Comparison of ENCODE assay signal across 1 cellular context in the genomic region with DNA sequence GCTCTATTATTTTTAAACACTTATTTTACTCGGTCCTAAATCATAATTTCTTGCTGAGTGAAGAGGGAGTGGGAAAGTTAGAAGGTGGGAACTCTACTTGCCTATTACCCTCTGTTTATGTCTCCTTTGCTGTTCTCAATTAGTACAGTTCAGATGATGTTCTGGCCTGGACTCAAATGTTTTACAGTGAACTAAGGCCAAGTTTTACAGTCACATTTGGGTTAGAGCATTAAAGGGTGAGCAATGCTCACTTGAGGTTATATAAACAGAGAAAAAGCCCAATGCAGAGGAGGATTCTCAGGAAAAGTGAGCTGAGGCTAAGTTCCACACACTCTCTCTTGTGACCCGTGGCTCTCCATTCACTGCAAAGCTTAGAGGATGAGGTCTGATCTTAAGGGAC.
TF ChIP-seq lines count a peak whose summit lies in the region.

No MANE protein-coding gene starts in this region.

TF ChIP-seq in IMR-90, 13 proteins besides CTCF, POLR2A, EP300 and RAD21 (continued from another document):
- TF ChIP-seq, protein P1, sequence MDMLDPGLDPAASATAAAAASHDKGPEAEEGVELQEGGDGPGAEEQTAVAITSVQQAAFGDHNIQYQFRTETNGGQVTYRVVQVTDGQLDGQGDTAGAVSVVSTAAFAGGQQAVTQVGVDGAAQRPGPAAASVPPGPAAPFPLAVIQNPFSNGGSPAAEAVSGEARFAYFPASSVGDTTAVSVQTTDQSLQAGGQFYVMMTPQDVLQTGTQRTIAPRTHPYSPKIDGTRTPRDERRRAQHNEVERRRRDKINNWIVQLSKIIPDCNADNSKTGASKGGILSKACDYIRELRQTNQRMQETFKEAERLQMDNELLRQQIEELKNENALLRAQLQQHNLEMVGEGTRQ (IDR thresholded peaks at IDR 0.05; ENCODE audit: low read depth, low read length): no peak
